In genomic region chrX:153934473-153935325, GRCh38 we compare ENCODE assay signal across 8 cellular contexts. TPM values are rescaled to one million over a fixed set of nuclear protein-coding genes. Genes with fewer than 3 reads are reported as not detected.
DNase-seq lines count a peak whose midpoint lies in the region; ATAC-seq, FAIRE-seq and TF ChIP-seq lines count a peak whose summit lies in the region.

Gene NAA10 (minus strand): TSS chrX:153935037. CDS start chrX:153934904, 133 bp downstream.

- H3K36me3 ChIP-seq in CD4-positive, CD25-positive, alpha-beta regulatory T cell (ENCODE audit: control insufficient read depth, insufficient read depth, low read length): peaks cover 2% of the 10 kb centered on the region

- peak within 1 kb of the TSS; percentile 41 for H3K27ac ChIP-seq in CD4-positive, CD25-positive, alpha-beta regulatory T cell (ENCODE audit: insufficient read depth, low read length, poor library complexity, severe bottlenecking)

- H3K9me3 ChIP-seq in CD4-positive, CD25-positive, alpha-beta regulatory T cell (ENCODE audit: control insufficient read depth in 2 of 2, low read length in 2 of 2): no peaks in the 10 kb centered on the region

- no peaks in the 10 kb centered on the region for H3K27me3 ChIP-seq in CD4-positive, CD25-positive, alpha-beta regulatory T cell (ENCODE audit: control insufficient read depth, insufficient read depth, low read length)

- H3K27me3 Mint-ChIP-seq in CD4-positive, CD25-positive, alpha-beta regulatory T cell: no peaks in the 10 kb centered on the region

- peak within 1 kb of the TSS; percentile 88 to 95 (median 92) for H3K4me3 Mint-ChIP-seq in CD4-positive, CD25-positive, alpha-beta regulatory T cell

- peak within 1 kb of the TSS; percentile 61 for H3K4me3 ChIP-seq in CD4-positive, CD25-positive, alpha-beta regulatory T cell (ENCODE audit: low read depth, low read length)
- peak within 1 kb of the TSS; percentile 56 for H3K4me3 ChIP-seq in epithelial cell of esophagus (ENCODE audit: low read length)

- peak; percentile 45 for FAIRE-seq in GM19239 (lab: Jason Lieb, UNC)

- peaks cover 10% of the 10 kb centered on the region for H3K4me1 ChIP-seq in CD4-positive, CD25-positive, alpha-beta regulatory T cell (ENCODE audit: control insufficient read depth, insufficient read depth, low read length, poor library complexity, severe bottlenecking)

- peak within 1 kb of the TSS; percentile 42 to 86 (median 79) for H3K27ac Mint-ChIP-seq in CD4-positive, CD25-positive, alpha-beta regulatory T cell

- ATAC-seq in CD4-positive, CD25-positive, alpha-beta regulatory T cell (ENCODE audit: low read depth in 2 of 2): peak; percentile 70 to 75
- ATAC-seq in HG03354 (IDR thresholded peaks at IDR 0.05; ENCODE audit: poor library complexity, severe bottlenecking, unreplicated experiment): peak; percentile 94
- ATAC-seq in stimulated activated naive CD8-positive, alpha-beta T cell treated with anti-CD3 and anti-CD28 coated beads, Interleukin-15, Interleukin-2, amounts not matched to agents 100 U/mL and 50 U/mL, for 24 hours: peak; percentile 91

- peaks cover 6% of the 10 kb centered on the region for H3K36me3 Mint-ChIP-seq in CD4-positive, CD25-positive, alpha-beta regulatory T cell

- peaks cover 0 to 43% (median 12%) of the 10 kb centered on the region in 4 donors for H3K4me1 Mint-ChIP-seq in CD4-positive, CD25-positive, alpha-beta regulatory T cell

- DNase-seq in CD4-positive, CD25-positive, alpha-beta regulatory T cell: peak; percentile 44 to 71 (median 57)
- DNase-seq in GM19239 (ENCODE audit: insufficient read length, low spot score) (peak; percentile 90), NCI-H774 (lab: John Stamatoyannopoulos, UW) (peak; percentile 83), epithelial cell of esophagus (ENCODE audit: low read depth) (peak; percentile 77), midbrain (lab: John Stamatoyannopoulos, UW) (peak; percentile 73)
- DNase-seq in activated CD8-positive, alpha-beta memory T cell treated with anti-CD3 and anti-CD28 coated beads, Interleukin-2, amount 50 U/mL, for 48 hours: peak; percentile 76
- peak; percentile 74 for DNase-seq in stimulated activated naive CD8-positive, alpha-beta T cell treated with anti-CD3 and anti-CD28 coated beads, Interleukin-15, Interleukin-2, amounts not matched to agents 100 U/mL and 50 U/mL, for 24 hours

- no peak for TF ChIP-seq CTCF in epithelial cell of esophagus (IDR thresholded peaks at IDR 0.05; ENCODE audit: insufficient read depth, low read depth, low read length, missing control alignments)

- H3K9me3 Mint-ChIP-seq in CD4-positive, CD25-positive, alpha-beta regulatory T cell: no peaks in the 10 kb centered on the region

RNA-seq across cellular contexts. Expression of gene NAA10, which starts in this region (rescaled TPM):
- total RNA-seq in CD4-positive, CD25-positive, alpha-beta regulatory T cell: 70.0 TPM
- 10 to 100 TPM; 72.4 to 99.8 (median 82.3) TPM for polyA plus RNA-seq in CD4-positive, CD25-positive, alpha-beta regulatory T cell

Comparison
In these comparisons a context has a peak if more than half of its experiments do, and no peak if none do; other contexts are left out.
1. Peak in every context shown above with its lines: DNase-seq, ATAC-seq, H3K4me3 ChIP-seq and H3K27ac ChIP-seq.